In genomic region chr15:74128785-74129350, GRCh38 we compare ENCODE assay signal across 14 cellular contexts. TPM values are rescaled to one million over a fixed set of nuclear protein-coding genes. Genes with fewer than 3 reads are reported as not detected.
A peak's percentile ranks its signal among the peaks of the same experiment; 100 is the strongest.
DNase-seq lines count a peak whose midpoint lies in the region; ATAC-seq and TF ChIP-seq lines count a peak whose summit lies in the region.
"Had no signal": no experiment of that assay in that cellular context is flagged by ENCODE, and none has a peak within 500 bp of the region (broad histone marks: within the 10 kb centered on the region; RNA-seq: fewer than 3 reads in every experiment).

No MANE protein-coding gene starts in this region.

- POLR2A ChIA-PET in HEK293 (lab: Yijun Ruan, JAX) = interaction anchor here (0.8 to 2.2 kb wide), 6 partner anchors 44 to 194 kb away, joined by 3 to 6 read pairs (median 3); partner anchors contain the start of gene STRA6

- peak overlapping the region in 4 of 10 experiments; percentile 47 to 65 (median 53); a peak in 5 of 20 replicates for H3K4me3 ChIP-seq in BLaER1 treated with 17β-estradiol and CSF1 and Interleukin-3, amounts not matched to agents 10 nM and 100 nM
- H3K4me3 ChIP-seq in HEK293 (ENCODE audit: low read depth, low read length) = no peak overlapping the region
- peak overlapping the region; percentile 22 for H3K4me3 ChIP-seq in astrocyte of the spinal cord (ENCODE audit: low read depth, low read length)
- no peak overlapping the region for H3K4me3 ChIP-seq in colonic mucosa

- H4K20me1 ChIP-seq in BLaER1 treated with 17β-estradiol and CSF1 and Interleukin-3, amounts not matched to agents 10 nM and 100 nM = peaks cover 0 to 59% (median 27%) of the 10 kb centered on the region in 11 experiments; a peak in 16 of 22 replicates

- no peaks in the 10 kb centered on the region for H3K36me3 ChIP-seq in BLaER1 treated with 17β-estradiol and CSF1 and Interleukin-3, amounts not matched to agents 10 nM and 100 nM
- H3K36me3 ChIP-seq in HEK293 (ENCODE audit: control insufficient read depth in 2 of 2, insufficient read depth in 1 of 2, low read length in 2 of 2) = no peaks in the 10 kb centered on the region
- no peaks in the 10 kb centered on the region for H3K36me3 ChIP-seq in colonic mucosa

- DNase-seq in astrocyte of the spinal cord (ENCODE audit: low read depth, low spot score) (peak; percentile 10), NOMO-1 treated with dmso at 0.1 percent for 144 hours (lab: John Stamatoyannopoulos, UW; ENCODE audit: unreplicated experiment) (no peak), colonic mucosa (no peak)
- DNase-seq: activated CD4-positive, CD25-positive, alpha-beta regulatory T cell treated with anti-CD3 and anti-CD28 coated beads, Interleukin-2, amount 50 U/mL, for 72 hours; activated naive CD4-positive, alpha-beta T cell treated with anti-CD3 and anti-CD28 coated beads, Interleukin-2, amount 10 ng/mL, durations not matched to agents 7 days and 5 days; DMS 273 treated with DMSO at 0.1 percent for 48 hours; left cardiac atrium had no signal

- no peak overlapping the region for H3K9ac ChIP-seq in BLaER1 treated with 17β-estradiol and CSF1 and Interleukin-3, amounts not matched to agents 10 nM and 100 nM
- H3K9ac ChIP-seq in colonic mucosa (ENCODE audit: low read depth in 2 of 2, low read length in 2 of 2) = no peak overlapping the region

- peak overlapping the region; percentile 13 to 96 (median 82); a peak in 11 of 22 replicates for H3K4me2 ChIP-seq in BLaER1 treated with 17β-estradiol and CSF1 and Interleukin-3, amounts not matched to agents 10 nM and 100 nM

- H3K9me3 ChIP-seq in BLaER1 treated with 17β-estradiol and CSF1 and Interleukin-3, amounts not matched to agents 10 nM and 100 nM (replicated peaks in 1 of 11) = peaks cover 13 to 24% (median 17%) of the 10 kb centered on the region in 11 experiments; a peak in 21 of 22 replicates
- no peaks in the 10 kb centered on the region for H3K9me3 ChIP-seq in HEK293 (ENCODE audit: control insufficient read depth, insufficient read depth, low read depth, low read length)
- H3K9me3 ChIP-seq in colonic mucosa = no peaks in the 10 kb centered on the region

- in situ Hi-C loops in astrocyte of the spinal cord (cut with HindIII; ENCODE audit: low sequenced_read_pairs) = no loop called here

- no peak for TF ChIP-seq CTCF in HEK293 (tag by site-specific recombination; IDR thresholded peaks at IDR 0.05)
- no peak for TF ChIP-seq CTCF in astrocyte of the spinal cord (IDR thresholded peaks at IDR 0.05; ENCODE audit: low read depth, low read length)
- no peak for TF ChIP-seq CTCF in nephron (IDR thresholded peaks at IDR 0.05; ENCODE audit: unreplicated experiment in 3 of 3)
- TF ChIP-seq CTCF in colonic mucosa (IDR thresholded peaks at IDR 0.05) = no peak

- H3K4me1 Mint-ChIP-seq in nephron = peaks cover 37% of the 10 kb centered on the region

- CTCF ChIA-PET in HEK293 (lab: Yijun Ruan, JAX) = interaction anchor here (0.6 to 6.3 kb wide), 28 partner anchors 15 to 244 kb away, joined by 3 to 100 read pairs (median 4); partner anchors contain the start of genes CYP11A1 and STRA6

- no peak overlapping the region for H3K27ac ChIP-seq in BLaER1 treated with 17β-estradiol and CSF1 and Interleukin-3, amounts not matched to agents 10 nM and 100 nM
- H3K27ac ChIP-seq in HEK293 (ENCODE audit: extremely low read depth, low read depth, low read length) (0 out of 2 replicates have a peak overlapping the region, but pooled peaks have one; percentile 1), colonic mucosa (no peak overlapping the region)

- H3K4me3 Mint-ChIP-seq in nephron = peak overlapping the region; percentile 83 to 92 (median 92)

- ATAC-seq in GM21423 (IDR thresholded peaks at IDR 0.05; ENCODE audit: unreplicated experiment) (no peak), HG03025 (IDR thresholded peaks at IDR 0.05; ENCODE audit: low FRiP score, unreplicated experiment) (no peak)

- peaks cover 79% of the 10 kb centered on the region for H3K27me3 Mint-ChIP-seq in nephron (ENCODE audit: low read depth)

- H3K4me1 ChIP-seq in BLaER1 treated with 17β-estradiol and CSF1 and Interleukin-3, amounts not matched to agents 10 nM and 100 nM = peaks cover 25 to 42% (median 30%) of the 10 kb centered on the region in 10 experiments
- H3K4me1 ChIP-seq in HEK293 (ENCODE audit: control insufficient read depth, insufficient read depth, low read length) (peaks cover 14% of the 10 kb centered on the region), colonic mucosa (no peaks in the 10 kb centered on the region)

- peaks cover 9% of the 10 kb centered on the region for H3K9me3 Mint-ChIP-seq in nephron
- H3K9me3 Mint-ChIP-seq: activated naive CD4-positive, alpha-beta T cell treated with anti-CD3 and anti-CD28 coated beads, Interleukin-2, amount 10 ng/mL, durations not matched to agents 7 days and 5 days had no signal

- peak overlapping the region; percentile 61 to 94 (median 82) for H3K27ac Mint-ChIP-seq in nephron

- intact Hi-C loops in colonic mucosa (cut with DNase I) = loop anchor here (5.0 kb wide), 1 partner anchor 193 kb away; no protein-coding TSS in a partner anchor

- peaks cover 72 to 81% (median 75%) of the 10 kb centered on the region in 11 experiments for H3K27me3 ChIP-seq in BLaER1 treated with 17β-estradiol and CSF1 and Interleukin-3, amounts not matched to agents 10 nM and 100 nM
- peaks cover 63% of the 10 kb centered on the region for H3K27me3 ChIP-seq in colonic mucosa

- peaks cover 12% of the 10 kb centered on the region for H3K36me3 Mint-ChIP-seq in nephron (ENCODE audit: low read depth)
- H3K36me3 Mint-ChIP-seq: activated naive CD4-positive, alpha-beta T cell treated with anti-CD3 and anti-CD28 coated beads, Interleukin-2, amount 10 ng/mL, durations not matched to agents 7 days and 5 days had no signal

TF ChIP-seq in HEK293, 187 proteins besides CTCF, POLR2A, EP300 and RAD21 (continues in another document):
- no peak for TF ChIP-seq ZNF768 (tag by site-specific recombination; IDR thresholded peaks at IDR 0.05)
- no peak for TF ChIP-seq ZBTB10 (tag by site-specific recombination; IDR thresholded peaks at IDR 0.05)
- TF ChIP-seq ZNF843 (tag by site-specific recombination; IDR thresholded peaks at IDR 0.05) = no peak
- no peak for TF ChIP-seq HOXD13 (CRISPR knock-in tag; IDR thresholded peaks at IDR 0.05; ENCODE audit: borderline replicate concordance)
- no peak for TF ChIP-seq ZBTB20 (tag by site-specific recombination; IDR thresholded peaks at IDR 0.05)
- no peak for TF ChIP-seq ZNF561 (tag by site-specific recombination; IDR thresholded peaks at IDR 0.05; ENCODE audit: borderline replicate concordance)
- TF ChIP-seq ZNF202 (tag by site-specific recombination; IDR thresholded peaks at IDR 0.05; ENCODE audit: borderline replicate concordance) = no peak
- TF ChIP-seq ZNF280C (tag by site-specific recombination; IDR thresholded peaks at IDR 0.05) = no peak
- TF ChIP-seq ZNF747 (tag by site-specific recombination; IDR thresholded peaks at IDR 0.05) = no peak
- TF ChIP-seq ZNF292 (tag by site-specific recombination; IDR thresholded peaks at IDR 0.05; ENCODE audit: borderline replicate concordance, low read depth) = no peak
- TF ChIP-seq EGR2 (tag by site-specific recombination; IDR thresholded peaks at IDR 0.05; ENCODE audit: low read depth) = no peak
- TF ChIP-seq ZNF37A (tag by site-specific recombination; IDR thresholded peaks at IDR 0.05) = no peak
- no peak for TF ChIP-seq KLF1 (tag by site-specific recombination; IDR thresholded peaks at IDR 0.05)

RNA-seq across cellular contexts. Expression of gene ISLR2, which starts 1.5 kb away (rescaled TPM):
- under 1 TPM; 0.27 TPM for total RNA-seq in colonic mucosa

RNA-seq across cellular contexts. Expression of gene ISLR, which starts 44.6 kb away (rescaled TPM):
- total RNA-seq in colonic mucosa = 1 to 10 TPM; 3.6 to 8.5 TPM
- total RNA-seq: M059J had no signal

RNA-seq across cellular contexts. Expression of gene GOLGA6A, which starts 46.5 kb away (rescaled TPM):
- total RNA-seq in colonic mucosa = not detected
- total RNA-seq: left cardiac atrium, M059J, RPMI7951 had no signal
